Comparison of ENCODE assay signal across 16 cellular contexts in genomic region chr2:10103179-10103578, GRCh38. TPM values are rescaled to one million over a fixed set of nuclear protein-coding genes. Genes with fewer than 3 reads are reported as not detected.
"Had no signal": no experiment of that assay in that cellular context is flagged by ENCODE, and none has a peak within 500 bp of the region (broad histone marks: within the 10 kb centered on the region; RNA-seq: fewer than 3 reads in every experiment).

No MANE protein-coding gene starts in this region.

- ATAC-seq: activated CD8-positive, alpha-beta memory T cell treated with anti-CD3 and anti-CD28 coated beads, Interleukin-2, amount 10 ng/mL, durations not matched to agents 7 days and 5 days; activated T-helper 17 cell treated with anti-CD3 and anti-CD28 coated beads, Interleukin-2, amount 50 U/mL, for 72 hours; left lobe of liver had no signal

- DNase-seq: activated B cell treated with CpG ODN at 0.5 μM for 24 hours; activated CD4-positive, alpha-beta memory T cell treated with anti-CD3 and anti-CD28 coated beads, Interleukin-2, amount 10 ng/mL, durations not matched to agents 7 days and 5 days; activated CD4-positive, alpha-beta T cell treated with anti-CD3 and anti-CD28 coated beads for 4 hours; activated CD8-positive, alpha-beta memory T cell treated with anti-CD3 and anti-CD28 coated beads, Interleukin-2, amount 10 ng/mL, durations not matched to agents 7 days and 5 days; activated naive CD4-positive, alpha-beta T cell; activated naive CD8-positive, alpha-beta T cell treated with anti-CD3 and anti-CD28 coated beads for 36 hours; amniotic stem cell; effector CD4-positive, alpha-beta T cell; head of caudate nucleus; kidney; stimulated activated CD4-positive, alpha-beta T cell treated with anti-CD3 and anti-CD28 coated beads, Interleukin-12 subunit alpha, Interleukin-12 subunit beta, amount 100 ng/mL, for 4 hours; stimulated activated CD4-positive, alpha-beta T cell treated with anti-CD3 and anti-CD28 coated beads, Interleukin-1b, Interleukin-23, amount 100 ng/mL, for 48 hours; stimulated activated CD8-positive, alpha-beta memory T cell treated with anti-CD3 and anti-CD28 coated beads, Interleukin-4, amount 100 ng/mL, for 48 hours; stimulated activated naive CD4-positive, alpha-beta T cell had no signal

RNA-seq across cellular contexts. Expression of gene CYS1, which starts 23.0 kb away (rescaled TPM):
- total RNA-seq: activated naive CD8-positive, alpha-beta T cell treated with anti-CD3 and anti-CD28 coated beads for 36 hours had no signal
